In the genomic region with DNA sequence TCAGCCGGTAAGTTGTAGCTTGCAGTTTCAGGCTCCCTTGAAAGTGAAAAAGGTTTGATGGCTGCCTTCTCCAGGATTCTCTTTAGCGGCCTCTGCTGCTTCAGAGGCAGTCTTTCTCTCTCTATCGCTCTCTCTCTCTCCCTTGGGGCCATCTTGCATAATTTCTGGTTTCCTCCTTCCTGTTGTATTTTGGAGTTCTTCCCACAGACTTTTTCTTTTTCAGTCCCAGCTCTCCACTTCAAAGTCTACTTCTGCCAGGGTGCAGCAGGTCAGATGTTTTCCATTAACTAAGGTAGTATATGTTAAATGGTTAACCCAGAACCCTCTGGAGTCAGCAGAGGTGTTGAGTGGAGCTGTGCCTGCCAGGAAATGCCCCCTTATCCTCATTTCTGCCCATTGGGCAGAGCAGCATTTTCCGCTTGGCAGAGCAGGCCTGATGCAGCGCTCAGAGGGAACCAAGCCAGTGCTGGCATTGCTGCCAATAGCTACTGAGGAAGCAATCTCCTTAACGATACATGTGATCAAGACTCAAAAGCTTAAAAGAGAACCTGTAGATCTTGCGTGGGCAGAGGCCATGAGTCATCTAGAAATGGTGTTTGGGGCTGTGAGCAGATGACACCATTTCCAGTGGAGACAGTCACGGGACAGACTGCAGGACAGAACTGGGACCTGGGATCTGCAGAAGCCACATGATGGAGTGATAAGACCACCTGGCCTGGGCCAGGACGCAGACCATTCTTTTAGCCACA, we compare ENCODE assay signal across 1 cellular context.
A peak's percentile ranks its signal among the peaks of the same experiment; 100 is the strongest.
TF ChIP-seq lines count a peak whose summit lies in the region.

No MANE protein-coding gene starts in this region.

TF ChIP-seq in GM12878, 131 proteins besides CTCF, POLR2A, EP300 and RAD21 (continued from another document and continues in another):
- TF ChIP-seq, protein P1, sequence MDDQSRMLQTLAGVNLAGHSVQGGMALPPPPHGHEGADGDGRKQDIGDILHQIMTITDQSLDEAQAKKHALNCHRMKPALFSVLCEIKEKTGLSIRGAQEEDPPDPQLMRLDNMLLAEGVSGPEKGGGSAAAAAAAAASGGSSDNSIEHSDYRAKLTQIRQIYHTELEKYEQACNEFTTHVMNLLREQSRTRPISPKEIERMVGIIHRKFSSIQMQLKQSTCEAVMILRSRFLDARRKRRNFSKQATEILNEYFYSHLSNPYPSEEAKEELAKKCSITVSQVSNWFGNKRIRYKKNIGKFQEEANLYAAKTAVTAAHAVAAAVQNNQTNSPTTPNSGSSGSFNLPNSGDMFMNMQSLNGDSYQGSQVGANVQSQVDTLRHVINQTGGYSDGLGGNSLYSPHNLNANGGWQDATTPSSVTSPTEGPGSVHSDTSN (IDR thresholded peaks at IDR 0.05; ENCODE audit: insufficient replicate concordance, low read depth, low read length) = no peak
- TF ChIP-seq FOXK2 (IDR thresholded peaks at IDR 0.05) (no peak), NFIC (IDR thresholded peaks at IDR 0.05; ENCODE audit: low read depth, low read length) (peak; percentile 34; the same call in 1 of the 2 replicates), CHD1 (IDR thresholded peaks at IDR 0.05; ENCODE audit: low read depth, low read length) (no peak), ZSCAN29 (IDR thresholded peaks at IDR 0.05) (no peak), TARDBP (IDR thresholded peaks at IDR 0.05; ENCODE audit: borderline replicate concordance) (no peak), SIX5 (IDR thresholded peaks at IDR 0.05; ENCODE audit: low read depth, low read length, severe bottlenecking) (no peak), SUZ12 (IDR thresholded peaks at IDR 0.05; ENCODE audit: unreplicated experiment) (no peak), RCOR1 (conservative IDR thresholded peaks at IDR 0.05; ENCODE audit: low read depth, low read length) (no peak), BCL11A (IDR thresholded peaks at IDR 0.05; ENCODE audit: low read depth, low read length) (peak; percentile 50; the same call in 1 of the 2 replicates), IKZF2 (IDR thresholded peaks at IDR 0.05) (peak; percentile 73 to 75), TCF7 (IDR thresholded peaks at IDR 0.05; ENCODE audit: borderline replicate concordance) (no peak), JUNB (IDR thresholded peaks at IDR 0.05) (peak; percentile 56), RUNX3 (IDR thresholded peaks at IDR 0.05; ENCODE audit: low read length) (peak; percentile 39), ZNF274 (IDR thresholded peaks at IDR 0.05; ENCODE audit: insufficient read depth, insufficient read length) (no peak), NR2C1 (IDR thresholded peaks at IDR 0.05) (no peak), CREM (IDR thresholded peaks at IDR 0.05; ENCODE audit: low read depth) (peak; percentile 31; the same call in 1 of the 2 replicates), ETV6 (conservative IDR thresholded peaks at IDR 0.05 in 1 of 2, IDR thresholded peaks at IDR 0.05 in 1 of 2; ENCODE audit: borderline replicate concordance in 1 of 2, low read depth in 1 of 2) (no peak), YY1 (IDR thresholded peaks at IDR 0.05; ENCODE audit: low read depth, low read length) (peak; percentile 93), NRF1 (conservative IDR thresholded peaks at IDR 0.05; ENCODE audit: low read depth, low read length) (no peak), ATF7 (IDR thresholded peaks at IDR 0.05; ENCODE audit: low read depth) (peak; percentile 89), KLF5 (IDR thresholded peaks at IDR 0.05; ENCODE audit: partially characterized antibody) (no peak), SMAD1 (IDR thresholded peaks at IDR 0.05; ENCODE audit: low read depth, partially characterized antibody) (no peak), JUND (IDR thresholded peaks at IDR 0.05; ENCODE audit: low read depth, low read length) (0 out of 2 replicates have a peak, but pooled peaks have one; percentile 24), SUPT20H (IDR thresholded peaks at IDR 0.05; ENCODE audit: borderline replicate concordance, control insufficient read depth, low read depth, low read length) (no peak), STAT1 (conservative IDR thresholded peaks at IDR 0.05) (no peak), EGR1 (IDR thresholded peaks at IDR 0.05; ENCODE audit: borderline replicate concordance in 1 of 2, low read depth in 2 of 2, low read length in 2 of 2) (peak in 1 of 2 experiments; percentile 73; a peak in 1 of 3 replicates), MTA2 (IDR thresholded peaks at IDR 0.05; ENCODE audit: low read depth) (peak; percentile 67), ZNF384 (IDR thresholded peaks at IDR 0.05; ENCODE audit: borderline replicate concordance, low read depth, low read length) (no peak), POLR2AphosphoS2 (IDR thresholded peaks at IDR 0.05; ENCODE audit: low read depth, low read length) (no peak), POU2F2 (IDR thresholded peaks at IDR 0.05; ENCODE audit: borderline replicate concordance, low read depth, low read length) (peak; percentile 67; the same call in 2 of the 3 replicates), NBN (IDR thresholded peaks at IDR 0.05) (0 out of 2 replicates have a peak, but pooled peaks have one; percentile 53), SP1 (IDR thresholded peaks at IDR 0.05; ENCODE audit: low read depth, low read length) (no peak), MEF2B (IDR thresholded peaks at IDR 0.05; ENCODE audit: partially characterized antibody, poor library complexity, severe bottlenecking) (peak; percentile 86), MEF2A (IDR thresholded peaks at IDR 0.05; ENCODE audit: insufficient read depth, low read depth, low read length) (no peak), SPI1 (IDR thresholded peaks at IDR 0.05; ENCODE audit: borderline replicate concordance, insufficient read depth, low read depth, low read length) (peak; percentile 24; the same call in 1 of the 2 replicates), PAX8 (IDR thresholded peaks at IDR 0.05) (no peak), TCF3 (IDR thresholded peaks at IDR 0.05; ENCODE audit: borderline replicate concordance, insufficient read depth, low read depth, low read length) (no peak)
- TF ChIP-seq, protein P2, sequence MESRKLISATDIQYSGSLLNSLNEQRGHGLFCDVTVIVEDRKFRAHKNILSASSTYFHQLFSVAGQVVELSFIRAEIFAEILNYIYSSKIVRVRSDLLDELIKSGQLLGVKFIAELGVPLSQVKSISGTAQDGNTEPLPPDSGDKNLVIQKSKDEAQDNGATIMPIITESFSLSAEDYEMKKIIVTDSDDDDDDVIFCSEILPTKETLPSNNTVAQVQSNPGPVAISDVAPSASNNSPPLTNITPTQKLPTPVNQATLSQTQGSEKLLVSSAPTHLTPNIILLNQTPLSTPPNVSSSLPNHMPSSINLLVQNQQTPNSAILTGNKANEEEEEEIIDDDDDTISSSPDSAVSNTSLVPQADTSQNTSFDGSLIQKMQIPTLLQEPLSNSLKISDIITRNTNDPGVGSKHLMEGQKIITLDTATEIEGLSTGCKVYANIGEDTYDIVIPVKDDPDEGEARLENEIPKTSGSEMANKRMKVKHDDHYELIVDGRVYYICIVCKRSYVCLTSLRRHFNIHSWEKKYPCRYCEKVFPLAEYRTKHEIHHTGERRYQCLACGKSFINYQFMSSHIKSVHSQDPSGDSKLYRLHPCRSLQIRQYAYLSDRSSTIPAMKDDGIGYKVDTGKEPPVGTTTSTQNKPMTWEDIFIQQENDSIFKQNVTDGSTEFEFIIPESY (IDR thresholded peaks at IDR 0.05) = no peak
- TF ChIP-seq, protein P3, sequence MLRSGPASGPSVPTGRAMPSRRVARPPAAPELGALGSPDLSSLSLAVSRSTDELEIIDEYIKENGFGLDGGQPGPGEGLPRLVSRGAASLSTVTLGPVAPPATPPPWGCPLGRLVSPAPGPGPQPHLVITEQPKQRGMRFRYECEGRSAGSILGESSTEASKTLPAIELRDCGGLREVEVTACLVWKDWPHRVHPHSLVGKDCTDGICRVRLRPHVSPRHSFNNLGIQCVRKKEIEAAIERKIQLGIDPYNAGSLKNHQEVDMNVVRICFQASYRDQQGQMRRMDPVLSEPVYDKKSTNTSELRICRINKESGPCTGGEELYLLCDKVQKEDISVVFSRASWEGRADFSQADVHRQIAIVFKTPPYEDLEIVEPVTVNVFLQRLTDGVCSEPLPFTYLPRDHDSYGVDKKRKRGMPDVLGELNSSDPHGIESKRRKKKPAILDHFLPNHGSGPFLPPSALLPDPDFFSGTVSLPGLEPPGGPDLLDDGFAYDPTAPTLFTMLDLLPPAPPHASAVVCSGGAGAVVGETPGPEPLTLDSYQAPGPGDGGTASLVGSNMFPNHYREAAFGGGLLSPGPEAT (IDR thresholded peaks at IDR 0.05; ENCODE audit: low read depth) = peak; percentile 67
- TF ChIP-seq, protein P4, sequence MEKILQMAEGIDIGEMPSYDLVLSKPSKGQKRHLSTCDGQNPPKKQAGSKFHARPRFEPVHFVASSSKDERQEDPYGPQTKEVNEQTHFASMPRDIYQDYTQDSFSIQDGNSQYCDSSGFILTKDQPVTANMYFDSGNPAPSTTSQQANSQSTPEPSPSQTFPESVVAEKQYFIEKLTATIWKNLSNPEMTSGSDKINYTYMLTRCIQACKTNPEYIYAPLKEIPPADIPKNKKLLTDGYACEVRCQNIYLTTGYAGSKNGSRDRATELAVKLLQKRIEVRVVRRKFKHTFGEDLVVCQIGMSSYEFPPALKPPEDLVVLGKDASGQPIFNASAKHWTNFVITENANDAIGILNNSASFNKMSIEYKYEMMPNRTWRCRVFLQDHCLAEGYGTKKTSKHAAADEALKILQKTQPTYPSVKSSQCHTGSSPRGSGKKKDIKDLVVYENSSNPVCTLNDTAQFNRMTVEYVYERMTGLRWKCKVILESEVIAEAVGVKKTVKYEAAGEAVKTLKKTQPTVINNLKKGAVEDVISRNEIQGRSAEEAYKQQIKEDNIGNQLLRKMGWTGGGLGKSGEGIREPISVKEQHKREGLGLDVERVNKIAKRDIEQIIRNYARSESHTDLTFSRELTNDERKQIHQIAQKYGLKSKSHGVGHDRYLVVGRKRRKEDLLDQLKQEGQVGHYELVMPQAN (conservative IDR thresholded peaks at IDR 0.05) = no peak
- TF ChIP-seq, protein P5, sequence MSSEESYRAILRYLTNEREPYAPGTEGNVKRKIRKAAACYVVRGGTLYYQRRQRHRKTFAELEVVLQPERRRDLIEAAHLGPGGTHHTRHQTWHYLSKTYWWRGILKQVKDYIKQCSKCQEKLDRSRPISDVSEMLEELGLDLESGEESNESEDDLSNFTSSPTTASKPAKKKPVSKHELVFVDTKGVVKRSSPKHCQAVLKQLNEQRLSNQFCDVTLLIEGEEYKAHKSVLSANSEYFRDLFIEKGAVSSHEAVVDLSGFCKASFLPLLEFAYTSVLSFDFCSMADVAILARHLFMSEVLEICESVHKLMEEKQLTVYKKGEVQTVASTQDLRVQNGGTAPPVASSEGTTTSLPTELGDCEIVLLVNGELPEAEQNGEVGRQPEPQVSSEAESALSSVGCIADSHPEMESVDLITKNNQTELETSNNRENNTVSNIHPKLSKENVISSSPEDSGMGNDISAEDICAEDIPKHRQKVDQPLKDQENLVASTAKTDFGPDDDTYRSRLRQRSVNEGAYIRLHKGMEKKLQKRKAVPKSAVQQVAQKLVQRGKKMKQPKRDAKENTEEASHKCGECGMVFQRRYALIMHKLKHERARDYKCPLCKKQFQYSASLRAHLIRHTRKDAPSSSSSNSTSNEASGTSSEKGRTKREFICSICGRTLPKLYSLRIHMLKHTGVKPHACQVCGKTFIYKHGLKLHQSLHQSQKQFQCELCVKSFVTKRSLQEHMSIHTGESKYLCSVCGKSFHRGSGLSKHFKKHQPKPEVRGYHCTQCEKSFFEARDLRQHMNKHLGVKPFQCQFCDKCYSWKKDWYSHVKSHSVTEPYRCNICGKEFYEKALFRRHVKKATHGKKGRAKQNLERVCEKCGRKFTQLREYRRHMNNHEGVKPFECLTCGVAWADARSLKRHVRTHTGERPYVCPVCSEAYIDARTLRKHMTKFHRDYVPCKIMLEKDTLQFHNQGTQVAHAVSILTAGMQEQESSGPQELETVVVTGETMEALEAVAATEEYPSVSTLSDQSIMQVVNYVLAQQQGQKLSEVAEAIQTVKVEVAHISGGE (CRISPR knock-in tag; IDR thresholded peaks at IDR 0.05) = no peak
- TF ChIP-seq, protein P6, sequence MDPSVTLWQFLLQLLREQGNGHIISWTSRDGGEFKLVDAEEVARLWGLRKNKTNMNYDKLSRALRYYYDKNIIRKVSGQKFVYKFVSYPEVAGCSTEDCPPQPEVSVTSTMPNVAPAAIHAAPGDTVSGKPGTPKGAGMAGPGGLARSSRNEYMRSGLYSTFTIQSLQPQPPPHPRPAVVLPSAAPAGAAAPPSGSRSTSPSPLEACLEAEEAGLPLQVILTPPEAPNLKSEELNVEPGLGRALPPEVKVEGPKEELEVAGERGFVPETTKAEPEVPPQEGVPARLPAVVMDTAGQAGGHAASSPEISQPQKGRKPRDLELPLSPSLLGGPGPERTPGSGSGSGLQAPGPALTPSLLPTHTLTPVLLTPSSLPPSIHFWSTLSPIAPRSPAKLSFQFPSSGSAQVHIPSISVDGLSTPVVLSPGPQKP (IDR thresholded peaks at IDR 0.05; ENCODE audit: low read depth, low read length) = no peak
- TF ChIP-seq, protein P7, sequence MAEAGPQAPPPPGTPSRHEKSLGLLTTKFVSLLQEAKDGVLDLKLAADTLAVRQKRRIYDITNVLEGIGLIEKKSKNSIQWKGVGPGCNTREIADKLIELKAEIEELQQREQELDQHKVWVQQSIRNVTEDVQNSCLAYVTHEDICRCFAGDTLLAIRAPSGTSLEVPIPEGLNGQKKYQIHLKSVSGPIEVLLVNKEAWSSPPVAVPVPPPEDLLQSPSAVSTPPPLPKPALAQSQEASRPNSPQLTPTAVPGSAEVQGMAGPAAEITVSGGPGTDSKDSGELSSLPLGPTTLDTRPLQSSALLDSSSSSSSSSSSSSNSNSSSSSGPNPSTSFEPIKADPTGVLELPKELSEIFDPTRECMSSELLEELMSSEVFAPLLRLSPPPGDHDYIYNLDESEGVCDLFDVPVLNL (IDR thresholded peaks at IDR 0.05; ENCODE audit: low read depth, low read length) = no peak
- TF ChIP-seq, protein P8, sequence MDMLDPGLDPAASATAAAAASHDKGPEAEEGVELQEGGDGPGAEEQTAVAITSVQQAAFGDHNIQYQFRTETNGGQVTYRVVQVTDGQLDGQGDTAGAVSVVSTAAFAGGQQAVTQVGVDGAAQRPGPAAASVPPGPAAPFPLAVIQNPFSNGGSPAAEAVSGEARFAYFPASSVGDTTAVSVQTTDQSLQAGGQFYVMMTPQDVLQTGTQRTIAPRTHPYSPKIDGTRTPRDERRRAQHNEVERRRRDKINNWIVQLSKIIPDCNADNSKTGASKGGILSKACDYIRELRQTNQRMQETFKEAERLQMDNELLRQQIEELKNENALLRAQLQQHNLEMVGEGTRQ (IDR thresholded peaks at IDR 0.05; ENCODE audit: borderline replicate concordance, low read depth, low read length) = no peak; the same call in 1 of the 2 replicates
- TF ChIP-seq, protein P9, sequence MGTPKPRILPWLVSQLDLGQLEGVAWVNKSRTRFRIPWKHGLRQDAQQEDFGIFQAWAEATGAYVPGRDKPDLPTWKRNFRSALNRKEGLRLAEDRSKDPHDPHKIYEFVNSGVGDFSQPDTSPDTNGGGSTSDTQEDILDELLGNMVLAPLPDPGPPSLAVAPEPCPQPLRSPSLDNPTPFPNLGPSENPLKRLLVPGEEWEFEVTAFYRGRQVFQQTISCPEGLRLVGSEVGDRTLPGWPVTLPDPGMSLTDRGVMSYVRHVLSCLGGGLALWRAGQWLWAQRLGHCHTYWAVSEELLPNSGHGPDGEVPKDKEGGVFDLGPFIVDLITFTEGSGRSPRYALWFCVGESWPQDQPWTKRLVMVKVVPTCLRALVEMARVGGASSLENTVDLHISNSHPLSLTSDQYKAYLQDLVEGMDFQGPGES (IDR thresholded peaks at IDR 0.05) = no peak
- TF ChIP-seq, protein P10, sequence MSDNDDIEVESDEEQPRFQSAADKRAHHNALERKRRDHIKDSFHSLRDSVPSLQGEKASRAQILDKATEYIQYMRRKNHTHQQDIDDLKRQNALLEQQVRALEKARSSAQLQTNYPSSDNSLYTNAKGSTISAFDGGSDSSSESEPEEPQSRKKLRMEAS (IDR thresholded peaks at IDR 0.05; ENCODE audit: low read depth, low read length) = no peak
